In genomic region chr10:116385311-116385710, GRCh38 we compare ENCODE assay signal across 21 cellular contexts. TPM values are rescaled to one million over a fixed set of nuclear protein-coding genes. Genes with fewer than 3 reads are reported as not detected.
A peak's percentile ranks its signal among the peaks of the same experiment; 100 is the strongest.
DNase-seq lines count a peak whose midpoint lies in the region; ATAC-seq and TF ChIP-seq lines count a peak whose summit lies in the region.
"Had no signal": no experiment of that assay in that cellular context is flagged by ENCODE, and none has a peak within 500 bp of the region (broad histone marks: within the 10 kb centered on the region; RNA-seq: fewer than 3 reads in every experiment).

No MANE protein-coding gene starts in this region.

- no peaks in the 10 kb centered on the region for H3F3A ChIP-seq in GM23338 (replicated peaks; ENCODE audit: low read depth)
- no peaks in the 10 kb centered on the region; the same call in 1 of the 2 replicates for H3F3A ChIP-seq in Loucy (ENCODE audit: low read depth)

- H2AFZ ChIP-seq in GM23338 (peak overlapping the region; percentile 69; the same call in 1 of the 2 replicates), Loucy (ENCODE audit: low read length) (peak overlapping the region; percentile 61)

- H3K27me3 ChIP-seq in GM23338 (ENCODE audit: insufficient read depth), result no peaks in the 10 kb centered on the region
- no peaks in the 10 kb centered on the region for H3K27me3 ChIP-seq in Loucy (ENCODE audit: insufficient read depth, low read length, poor library complexity, severe bottlenecking)
- H3K27me3 ChIP-seq in endodermal cell (ENCODE audit: control insufficient read depth, insufficient read depth, low read length, poor library complexity, severe bottlenecking), result no peaks in the 10 kb centered on the region
- H3K27me3 ChIP-seq: BLaER1 had no signal

- H3K4me1 Mint-ChIP-seq in GM23338 (peaks cover 16% of the 10 kb centered on the region), endodermal cell (no peaks in the 10 kb centered on the region), nephron progenitor cell (peaks cover 5% of the 10 kb centered on the region)

- H3K9me3 ChIP-seq in Loucy (ENCODE audit: insufficient read depth, low read depth, low read length), result no peaks in the 10 kb centered on the region
- H3K9me3 ChIP-seq in endodermal cell (ENCODE audit: control insufficient read depth, low read length), result no peaks in the 10 kb centered on the region
- H3K9me3 ChIP-seq: A549, BLaER1, SK-N-SH had no signal

- peaks cover 22% of the 10 kb centered on the region for H3K4me1 ChIP-seq in GM23338 (ENCODE audit: insufficient read depth)
- no peaks in the 10 kb centered on the region for H3K4me1 ChIP-seq in Loucy (ENCODE audit: insufficient read depth, low read length, poor library complexity, severe bottlenecking)
- H3K4me1 ChIP-seq in endodermal cell (ENCODE audit: control insufficient read depth, insufficient read depth, low read length), result no peaks in the 10 kb centered on the region
- H3K4me1 ChIP-seq: A549, BLaER1 had no signal

- DNase-seq in GM23338 (ENCODE audit: low spot score), result peak; percentile 56
- DNase-seq in endodermal cell, result peak; percentile 62
- no peak for DNase-seq in nephron progenitor cell
- no peak for DNase-seq in Ammon's horn (ENCODE audit: low spot score)
- DNase-seq in NCI-H128 (lab: John Stamatoyannopoulos, UW; ENCODE audit: unreplicated experiment), result no peak
- DNase-seq in activated CD4-positive, alpha-beta T cell treated with anti-CD3 and anti-CD28 coated beads for 4 hours, result no peak
- DNase-seq: CD4-positive, alpha-beta memory T cell; H7; NCI-H187; NCI-H2107; NCI-H2227 treated with DMSO at 0.1 percent for 48 hours; NCI-H510A treated with DMSO at 0.1 percent for 48 hours; NCI-H774; OCI-M1; RPMI8226; SHP77 treated with DMSO at 0.1 percent for 48 hours; SK-N-SH had no signal

- no peaks in the 10 kb centered on the region for H3K36me3 ChIP-seq in GM23338 (ENCODE audit: insufficient read depth)
- no peaks in the 10 kb centered on the region for H3K36me3 ChIP-seq in Loucy (ENCODE audit: insufficient read depth, low read length)
- no peaks in the 10 kb centered on the region for H3K36me3 ChIP-seq in endodermal cell (ENCODE audit: control insufficient read depth, insufficient read depth, low read length)
- H3K36me3 ChIP-seq: BLaER1 had no signal

- ATAC-seq in GM23338 (peak; percentile 88), HG02678 (IDR thresholded peaks at IDR 0.05; ENCODE audit: unreplicated experiment) (no peak)

- H3K4me2 ChIP-seq in GM23338, result no peak overlapping the region
- H3K4me2 ChIP-seq in Loucy (ENCODE audit: low read depth, low read length, poor library complexity, severe bottlenecking), result no peak overlapping the region
- H3K4me2 ChIP-seq: A549, BLaER1, SK-N-SH had no signal

- H3K79me2 ChIP-seq in GM23338 (replicated peaks; ENCODE audit: insufficient read depth), result no peaks in the 10 kb centered on the region
- H3K79me2 ChIP-seq in Loucy (ENCODE audit: insufficient read depth, low read length), result no peaks in the 10 kb centered on the region

- H3K27ac ChIP-seq in GM23338 (ENCODE audit: low read depth) (no peak overlapping the region), endodermal cell (ENCODE audit: low read depth, low read length) (no peak overlapping the region)
- H3K27ac ChIP-seq: A549, BLaER1 had no signal

- no peaks in the 10 kb centered on the region for H3K36me3 Mint-ChIP-seq in GM23338 (ENCODE audit: low read depth)
- no peaks in the 10 kb centered on the region for H3K36me3 Mint-ChIP-seq in endodermal cell (ENCODE audit: low read depth)
- no peaks in the 10 kb centered on the region for H3K36me3 Mint-ChIP-seq in nephron progenitor cell (ENCODE audit: low read depth)
- H3K36me3 Mint-ChIP-seq: CD4-positive, alpha-beta memory T cell had no signal

- H3K9me3 Mint-ChIP-seq in GM23338, result no peaks in the 10 kb centered on the region
- H3K9me3 Mint-ChIP-seq in endodermal cell, result no peaks in the 10 kb centered on the region
- no peaks in the 10 kb centered on the region for H3K9me3 Mint-ChIP-seq in nephron progenitor cell
- H3K9me3 Mint-ChIP-seq: CD4-positive, alpha-beta memory T cell had no signal

- H3K27me3 Mint-ChIP-seq in GM23338 (ENCODE audit: insufficient read depth, low read depth, poor library complexity) (peaks cover 2% of the 10 kb centered on the region), endodermal cell (ENCODE audit: insufficient read depth) (no peaks in the 10 kb centered on the region), nephron progenitor cell (ENCODE audit: low read depth, poor library complexity) (peaks cover 15% of the 10 kb centered on the region)
- H3K27me3 Mint-ChIP-seq: CD4-positive, alpha-beta memory T cell had no signal

- no peak for TF ChIP-seq CTCF in GM23338 (conservative IDR thresholded peaks at IDR 0.05; ENCODE audit: low read depth in 2 of 2)
- TF ChIP-seq CTCF in Loucy (conservative IDR thresholded peaks at IDR 0.05; ENCODE audit: low read length), result no peak
- TF ChIP-seq CTCF in endodermal cell (conservative IDR thresholded peaks at IDR 0.05), result no peak
- TF ChIP-seq CTCF in nephron progenitor cell (IDR thresholded peaks at IDR 0.05), result no peak

- no peak overlapping the region for H3K27ac Mint-ChIP-seq in GM23338
- H3K27ac Mint-ChIP-seq in endodermal cell, result no peak overlapping the region
- H3K27ac Mint-ChIP-seq in nephron progenitor cell, result peak overlapping the region; percentile 36
- H3K27ac Mint-ChIP-seq: CD4-positive, alpha-beta memory T cell had no signal

- H3K4me3 ChIP-seq in GM23338, result no peak overlapping the region
- no peak overlapping the region for H3K4me3 ChIP-seq in Loucy (ENCODE audit: low read length, poor library complexity, severe bottlenecking)
- no peak overlapping the region for H3K4me3 ChIP-seq in endodermal cell (ENCODE audit: low read length)
- H3K4me3 ChIP-seq: A549, BLaER1 had no signal

- H3K9ac ChIP-seq in Loucy (ENCODE audit: low read depth, low read length, poor library complexity, severe bottlenecking) (no peak overlapping the region), endodermal cell (ENCODE audit: extremely low read depth, low read length, poor library complexity, severe bottlenecking) (no peak overlapping the region)
- H3K9ac ChIP-seq: BLaER1, SK-N-SH had no signal

- no peak overlapping the region for H3K4me3 Mint-ChIP-seq in GM23338
- H3K4me3 Mint-ChIP-seq in endodermal cell, result no peak overlapping the region
- H3K4me3 Mint-ChIP-seq in nephron progenitor cell, result no peak overlapping the region
- H3K4me3 Mint-ChIP-seq: CD4-positive, alpha-beta memory T cell had no signal

- H3K9me2 ChIP-seq in GM23338 (ENCODE audit: insufficient read depth) (no peaks in the 10 kb centered on the region), Loucy (replicated peaks; ENCODE audit: low read depth, low read length) (no peaks in the 10 kb centered on the region)
- H3K9me2 ChIP-seq: SK-N-SH had no signal

- 80 to 83% methylated on average over 2 of the region's 2 CpGs for WGBS in endodermal cell (ENCODE audit: insufficient coverage in 1 of 2, insufficient read length in 1 of 2), 2 experiments

- H4K20me1 ChIP-seq in GM23338 (replicated peaks; ENCODE audit: insufficient read depth) (no peaks in the 10 kb centered on the region), Loucy (ENCODE audit: insufficient read depth, low read length, poor library complexity, severe bottlenecking) (no peaks in the 10 kb centered on the region)
- H4K20me1 ChIP-seq: BLaER1 had no signal

TF ChIP-seq in GM23338, 12 proteins besides CTCF, POLR2A, EP300 and RAD21 (continues in another document):
- no peak for TF ChIP-seq ETS1 (IDR thresholded peaks at IDR 0.05)

RNA-seq across cellular contexts. Expression of gene PNLIPRP3, which starts 42.3 kb away (rescaled TPM):
- total RNA-seq in GM23338 (2014; rRNA removed; shearing (Covaris generic)), result not detected in 2 replicates
- not detected in 2 replicates for polyA plus RNA-seq in GM23338 (2016; fragmentation: Nextera tagmentation; extraction: Ambion mirVana)
- total RNA-seq in endodermal cell, result not detected
- polyA plus RNA-seq in endodermal cell (2013, experiment 1 of 2), result not detected
- polyA plus RNA-seq in endodermal cell (2013, experiment 2 of 2), result not detected
- total RNA-seq: CD4-positive, alpha-beta memory T cell; H7 had no signal
- polyA plus RNA-seq: A549; CD4-positive, alpha-beta memory T cell; SK-N-SH had no signal

Comparison
In these comparisons a context has a peak if more than half of its experiments do, and no peak if none do; other contexts are left out.
1. DNase-seq: peak in GM23338 (single experiment) and endodermal cell (single experiment); none in nephron progenitor cell (single experiment), Ammon's horn (single experiment), NCI-H128 (single experiment) and activated CD4-positive, alpha-beta T cell treated with anti-CD3 and anti-CD28 coated beads for 4 hours (0 of 2).